Comparison of ENCODE assay signal across 7 cellular contexts in the genomic region with DNA sequence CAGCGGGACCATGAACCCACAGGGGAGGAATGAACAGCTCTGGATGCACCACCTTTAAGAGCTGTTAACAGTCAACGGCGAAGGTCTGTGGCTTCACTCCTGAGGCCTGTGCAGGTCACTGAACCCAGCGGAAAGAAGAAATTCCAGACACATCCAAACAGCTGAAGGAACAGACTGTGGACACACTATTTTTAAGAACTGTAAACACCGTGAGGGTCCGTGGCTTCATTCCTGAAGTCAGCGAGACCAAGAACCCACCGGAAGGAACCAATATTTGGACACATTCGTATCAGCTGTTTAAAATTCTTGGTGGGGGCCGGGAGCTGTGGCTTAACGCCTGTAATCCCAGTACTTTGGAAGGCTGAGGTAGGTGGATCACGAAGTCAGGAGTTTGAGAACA. TPM values are rescaled to one million over a fixed set of nuclear protein-coding genes. Genes with fewer than 3 reads are reported as not detected.
"Had no signal": no experiment of that assay in that cellular context is flagged by ENCODE, and none has a peak within 500 bp of the region (broad histone marks: within the 10 kb centered on the region; RNA-seq: fewer than 3 reads in every experiment).

No MANE protein-coding gene starts in this region.

- H3K4me3 ChIP-seq: GM23338 had no signal

- H3K27ac Mint-ChIP-seq: GM23338, H9, IgD-negative memory B cell had no signal

- H3K4me2 ChIP-seq: GM23338 had no signal

- DNase-seq: H9, HCEC 1CT, KBM-7 had no signal

- H3K27me3 Mint-ChIP-seq: IgD-negative memory B cell had no signal

- ATAC-seq: GM23338, HepG2 had no signal

- H3K36me3 Mint-ChIP-seq: IgD-negative memory B cell had no signal

- H3K27ac ChIP-seq: HL-60 had no signal

- H3K9me3 Mint-ChIP-seq: GM23338, H9, IgD-negative memory B cell had no signal

- H2AFZ ChIP-seq: GM23338 had no signal

- H3K4me3 Mint-ChIP-seq: GM23338, H9 had no signal

RNA-seq across cellular contexts. Expression of a gene that starts 47.8 kb away (rescaled TPM):
- total RNA-seq: GM23338 had no signal
